In genomic region chr2:199869227-199869541, GRCh38 we compare ENCODE assay signal across 21 cellular contexts. TPM values are rescaled to one million over a fixed set of nuclear protein-coding genes. Genes with fewer than 3 reads are reported as not detected.
"Had no signal": no experiment of that assay in that cellular context is flagged by ENCODE, and none has a peak within 500 bp of the region (broad histone marks: within the 10 kb centered on the region; RNA-seq: fewer than 3 reads in every experiment).

No MANE protein-coding gene starts in this region.

- H3K9me3 ChIP-seq: uterus had no signal

- H3K27ac ChIP-seq: foreskin keratinocyte, parathyroid adenoma, transverse colon, uterus had no signal

- H3K27me3 ChIP-seq: transverse colon, uterus had no signal

- H3K4me2 ChIP-seq: smooth muscle cell had no signal

- H3K9ac ChIP-seq: parathyroid adenoma had no signal

- H3K4me1 ChIP-seq: foreskin keratinocyte, parathyroid adenoma, transverse colon, uterus had no signal

- H3K79me2 ChIP-seq: parathyroid adenoma had no signal

- H3K36me3 ChIP-seq: transverse colon, uterus had no signal

- ATAC-seq: activated CD8-positive, alpha-beta T cell treated with anti-CD3 and anti-CD28 coated beads, Interleukin-2, amount 10 ng/mL, durations not matched to agents 7 days and 5 days; foreskin keratinocyte; left ventricle myocardium superior; sciatic nerve; stimulated activated naive B cell treated with anti-CD40 and anti-IgM and Interleukin-4, amounts not matched to agents 10 μg/mL and 1 μg/mL and 100 μg/mL, for 72 hours had no signal

- H2AFZ ChIP-seq: parathyroid adenoma had no signal

- H3K4me1 Mint-ChIP-seq: activated naive CD4-positive, alpha-beta T cell treated with anti-CD3 and anti-CD28 coated beads, Interleukin-2, amount 50 U/mL, for 24 hours; brain; nephron had no signal

- H3K27ac Mint-ChIP-seq: activated CD8-positive, alpha-beta T cell treated with anti-CD3 and anti-CD28 coated beads, Interleukin-2, amount 10 ng/mL, durations not matched to agents 7 days and 5 days; activated naive CD4-positive, alpha-beta T cell treated with anti-CD3 and anti-CD28 coated beads, Interleukin-2, amount 50 U/mL, for 24 hours; brain; nephron; stimulated activated naive B cell treated with anti-CD40 and anti-IgM and Interleukin-4, amounts not matched to agents 10 μg/mL and 1 μg/mL and 100 μg/mL, for 72 hours had no signal

- DNase-seq: activated CD4-positive, alpha-beta T cell treated with anti-CD3 and anti-CD28 coated beads, Interleukin-2, amount 50 U/mL, for 1 hour; activated CD4-positive, CD25-positive, alpha-beta regulatory T cell treated with anti-CD3 and anti-CD28 coated beads, Interleukin-2, amount 50 U/mL, for 72 hours; activated CD8-positive, alpha-beta T cell treated with anti-CD3 and anti-CD28 coated beads, Interleukin-2, amount 10 ng/mL, durations not matched to agents 7 days and 5 days; activated gamma-delta T cell treated with Interleukin-2 at 50 U/mL for 16 hours; anterior cingulate cortex; foreskin keratinocyte; left ventricle myocardium superior; mammary epithelial cell; midbrain; nucleus accumbens; stimulated activated CD4-positive, alpha-beta T cell treated with anti-CD3 and anti-CD28 coated beads, Interleukin-15, amount 100 ng/mL, for 24 hours; stimulated activated CD8-positive, alpha-beta memory T cell treated with anti-CD3 and anti-CD28 coated beads, Interleukin-4, amount 100 ng/mL, for 48 hours; stimulated activated naive B cell treated with anti-CD40 and anti-IgM and Interleukin-4, amounts not matched to agents 10 μg/mL and 1 μg/mL and 100 μg/mL, for 72 hours; transverse colon; uterus had no signal

- H3K36me3 Mint-ChIP-seq: brain had no signal

- H3K4me3 Mint-ChIP-seq: activated CD8-positive, alpha-beta T cell treated with anti-CD3 and anti-CD28 coated beads, Interleukin-2, amount 10 ng/mL, durations not matched to agents 7 days and 5 days; activated naive CD4-positive, alpha-beta T cell treated with anti-CD3 and anti-CD28 coated beads, Interleukin-2, amount 50 U/mL, for 24 hours; brain; nephron; stimulated activated naive B cell treated with anti-CD40 and anti-IgM and Interleukin-4, amounts not matched to agents 10 μg/mL and 1 μg/mL and 100 μg/mL, for 72 hours had no signal

- H3K4me3 ChIP-seq: smooth muscle cell, transverse colon, uterus had no signal

RNA-seq across cellular contexts. Expression of gene FTCDNL1, which starts 18.2 kb away (rescaled TPM):
- total RNA-seq: smooth muscle cell had no signal
